In genomic region chr10:110746254-110746826, GRCh38 we compare ENCODE assay signal across 8 cellular contexts.
A peak's percentile ranks its signal among the peaks of the same experiment; 100 is the strongest.
DNase-seq lines count a peak whose midpoint lies in the region; ATAC-seq and TF ChIP-seq lines count a peak whose summit lies in the region.

No MANE protein-coding gene starts in this region.

- H3K27me3 ChIP-seq in endodermal cell (ENCODE audit: control insufficient read depth, insufficient read depth, low read length, poor library complexity, severe bottlenecking) (no peaks in the 10 kb centered on the region), mesendoderm (ENCODE audit: insufficient read depth, low read length, poor library complexity) (no peaks in the 10 kb centered on the region)

- H3K9me3 Mint-ChIP-seq in endodermal cell = peaks cover 7% of the 10 kb centered on the region

- H3K4me2 ChIP-seq in mesendoderm (ENCODE audit: low read length) = no peak overlapping the region

- DNase-seq in NCI-H1417 (lab: John Stamatoyannopoulos, UW) = peak; percentile 25 to 71 (median 31)
- DNase-seq in NCI-H1417 treated with DMSO at 0.1 percent for 48 hours (lab: John Stamatoyannopoulos, UW) = no peak
- peak; percentile 8 for DNase-seq in NCI-H345 treated with DMSO at 0.1 percent for 48 hours (lab: John Stamatoyannopoulos, UW; ENCODE audit: unreplicated experiment)
- DNase-seq in activated CD4-positive, alpha-beta T cell treated with anti-CD3 and anti-CD28 coated beads, Interleukin-2, amount 50 U/mL, for 1 hour = peak; percentile 56
- peak; percentile 90 for DNase-seq in endodermal cell
- peak; percentile 77 for DNase-seq in mesendoderm
- peak; percentile 53 for DNase-seq in stromal cell of bone marrow (ENCODE audit: low read depth)

- H3K23ac ChIP-seq in mesendoderm (ENCODE audit: low read length) = no peak overlapping the region

- 0 to 15% methylated on average over 2 to 4 of the region's 4 CpGs for WGBS in endodermal cell (ENCODE audit: insufficient coverage in 1 of 2, insufficient read length in 1 of 2), 2 experiments
- WGBS in mesendoderm (ENCODE audit: extremely low coverage, insufficient coverage, low lambda C conversion rate) = no CpG with 5 or more reads among the region's 4 CpGs

- no peaks in the 10 kb centered on the region for H3K36me3 ChIP-seq in endodermal cell (ENCODE audit: control insufficient read depth, insufficient read depth, low read length)
- H3K36me3 ChIP-seq in mesendoderm (ENCODE audit: control insufficient read depth, insufficient read depth, low read length) = no peaks in the 10 kb centered on the region

- TF ChIP-seq CTCF in endodermal cell (conservative IDR thresholded peaks at IDR 0.05) = peak; percentile 93

- H3K4me1 Mint-ChIP-seq in endodermal cell = no peaks in the 10 kb centered on the region

- H3K9me3 ChIP-seq in endodermal cell (ENCODE audit: control insufficient read depth, low read length) = peaks cover 14% of the 10 kb centered on the region

- H3K27ac ChIP-seq in endodermal cell (ENCODE audit: low read depth, low read length) (no peak overlapping the region), mesendoderm (ENCODE audit: low read depth, low read length) (no peak overlapping the region)

- H3K27me3 Mint-ChIP-seq in endodermal cell (ENCODE audit: insufficient read depth) = no peaks in the 10 kb centered on the region

- H4K8ac ChIP-seq in mesendoderm (ENCODE audit: low read depth, low read length) = no peak overlapping the region

- H2BK15ac ChIP-seq in mesendoderm (replicated peaks; ENCODE audit: low read depth) = no peak overlapping the region

- ATAC-seq in HG02884 (IDR thresholded peaks at IDR 0.05; ENCODE audit: unreplicated experiment) = peak; percentile 38

- no peak overlapping the region for H3K56ac ChIP-seq in mesendoderm (ENCODE audit: low read length)

- H3K4ac ChIP-seq in mesendoderm (ENCODE audit: low read depth, low read length) = no peak overlapping the region

- H2BK5ac ChIP-seq in mesendoderm (ENCODE audit: low read length) = no peak overlapping the region

- H2AK5ac ChIP-seq in mesendoderm (ENCODE audit: low read length) = no peak overlapping the region

- no peak overlapping the region for H2BK120ac ChIP-seq in mesendoderm (ENCODE audit: low read depth, low read length)

- H3K36me3 Mint-ChIP-seq in endodermal cell (ENCODE audit: low read depth) = peaks cover 2% of the 10 kb centered on the region

- no peaks in the 10 kb centered on the region for H3K79me1 ChIP-seq in mesendoderm (ENCODE audit: low read length)

- H3K18ac ChIP-seq in mesendoderm (ENCODE audit: low read length) = no peak overlapping the region

- no peak overlapping the region for H3K4me3 ChIP-seq in endodermal cell (ENCODE audit: low read length)
- H3K4me3 ChIP-seq in mesendoderm (ENCODE audit: low read length) = no peak overlapping the region

- H3K27ac Mint-ChIP-seq in endodermal cell = no peak overlapping the region

- H3K4me1 ChIP-seq in endodermal cell (ENCODE audit: control insufficient read depth, insufficient read depth, low read length) = no peaks in the 10 kb centered on the region
- H3K4me1 ChIP-seq in mesendoderm (ENCODE audit: control insufficient read depth, low read depth, low read length) = no peaks in the 10 kb centered on the region

- H4K5ac ChIP-seq in mesendoderm (ENCODE audit: low read length) = no peak overlapping the region

- H3K9ac ChIP-seq in endodermal cell (ENCODE audit: extremely low read depth, low read length, poor library complexity, severe bottlenecking) (no peak overlapping the region), mesendoderm (ENCODE audit: low read length) (no peak overlapping the region)

- H3K79me2 ChIP-seq in mesendoderm (ENCODE audit: control insufficient read depth, insufficient read depth, low read length) = no peaks in the 10 kb centered on the region

- no peak overlapping the region for H3K4me3 Mint-ChIP-seq in endodermal cell
